18 cellular contexts compared by ENCODE assay signal in genomic region chr18:54203914-54204313, GRCh38. TPM values are rescaled to one million over a fixed set of nuclear protein-coding genes. Genes with fewer than 3 reads are reported as not detected.
DNase-seq lines count a peak whose midpoint lies in the region; ATAC-seq and TF ChIP-seq lines count a peak whose summit lies in the region.
"Had no signal": no experiment of that assay in that cellular context is flagged by ENCODE, and none has a peak within 500 bp of the region (broad histone marks: within the 10 kb centered on the region; RNA-seq: fewer than 3 reads in every experiment).

No MANE protein-coding gene starts in this region.

- H3K9me3 ChIP-seq in CD8-positive, alpha-beta memory T cell (ENCODE audit: low read length) = no peaks in the 10 kb centered on the region
- H3K9me3 ChIP-seq: esophagus squamous epithelium, neutrophil, SJSA1 had no signal

- POLR2A ChIA-PET in CD8-positive, alpha-beta memory T cell (lab: Charles Lee) = no interaction called here
- POLR2A ChIA-PET in WTC11 (lab: Charles Lee) (no interaction called here), RWPE1 (lab: Yijun Ruan, JAX; ENCODE audit: low non-redundant PET) (no interaction called here)

- H3K4me1 ChIP-seq in CD8-positive, alpha-beta memory T cell (ENCODE audit: insufficient read depth, low read length) = peaks cover 16% of the 10 kb centered on the region
- H3K4me1 ChIP-seq: SJSA1 had no signal

- CTCF ChIA-PET in CD8-positive, alpha-beta memory T cell (lab: Charles Lee) = no interaction called here
- CTCF ChIA-PET in WTC11 (lab: Charles Lee) = no interaction called here
- CTCF ChIA-PET in RWPE1 (lab: Yijun Ruan, JAX) = no interaction called here

- no peak for TF ChIP-seq CTCF in chondrocyte (IDR thresholded peaks at IDR 0.05)
- TF ChIP-seq CTCF in WTC11 (IDR thresholded peaks at IDR 0.05) = no peak
- TF ChIP-seq CTCF in RWPE1 (conservative IDR thresholded peaks at IDR 0.05; ENCODE audit: low read depth) = no peak

- H3K27ac Mint-ChIP-seq in chondrocyte (ENCODE audit: unreplicated experiment) (peak overlapping the region; percentile 17), WTC11 (no peak overlapping the region)
- H3K27ac Mint-ChIP-seq in CD8-positive, alpha-beta memory T cell = peak overlapping the region in 2 of 8 donors; percentile 26
- H3K27ac Mint-ChIP-seq: activated CD4-positive, alpha-beta memory T cell treated with anti-CD3 and anti-CD28 coated beads for 36 hours had no signal

- no peaks in the 10 kb centered on the region for H3K27me3 ChIP-seq in CD8-positive, alpha-beta memory T cell (ENCODE audit: insufficient read depth, low read length, poor library complexity, severe bottlenecking)
- H3K27me3 ChIP-seq: esophagus squamous epithelium, neutrophil, SJSA1 had no signal

- H3K9me3 Mint-ChIP-seq in chondrocyte (ENCODE audit: low read depth) = no peaks in the 10 kb centered on the region
- H3K9me3 Mint-ChIP-seq in CD8-positive, alpha-beta memory T cell = no peaks in the 10 kb centered on the region
- H3K9me3 Mint-ChIP-seq in WTC11 = no peaks in the 10 kb centered on the region
- H3K9me3 Mint-ChIP-seq: activated CD4-positive, alpha-beta memory T cell treated with anti-CD3 and anti-CD28 coated beads for 36 hours had no signal

- H3K36me3 Mint-ChIP-seq in chondrocyte (ENCODE audit: low read depth) (peaks cover 13% of the 10 kb centered on the region), WTC11 (peaks cover 39% of the 10 kb centered on the region)
- peaks cover 8 to 52% (median 17%) of the 10 kb centered on the region in 3 donors for H3K36me3 Mint-ChIP-seq in CD8-positive, alpha-beta memory T cell

- no peak overlapping the region for H3K27ac ChIP-seq in CD8-positive, alpha-beta memory T cell (ENCODE audit: low read depth, low read length)
- no peak overlapping the region for H3K27ac ChIP-seq in RWPE1
- H3K27ac ChIP-seq: esophagus squamous epithelium, neutrophil, SJSA1 had no signal

- no peaks in the 10 kb centered on the region for H3K27me3 Mint-ChIP-seq in chondrocyte (ENCODE audit: low read depth)
- no peaks in the 10 kb centered on the region for H3K27me3 Mint-ChIP-seq in CD8-positive, alpha-beta memory T cell
- no peaks in the 10 kb centered on the region for H3K27me3 Mint-ChIP-seq in WTC11 (ENCODE audit: low read depth)
- H3K27me3 Mint-ChIP-seq: activated CD4-positive, alpha-beta memory T cell treated with anti-CD3 and anti-CD28 coated beads for 36 hours had no signal

- peaks cover 24% of the 10 kb centered on the region for H3K4me1 Mint-ChIP-seq in chondrocyte (ENCODE audit: low read depth)
- peaks cover 35 to 60% (median 56%) of the 10 kb centered on the region in 3 donors for H3K4me1 Mint-ChIP-seq in CD8-positive, alpha-beta memory T cell
- H3K4me1 Mint-ChIP-seq in WTC11 = peaks cover 12% of the 10 kb centered on the region

- H3K4me3 Mint-ChIP-seq in chondrocyte (ENCODE audit: unreplicated experiment) (no peak overlapping the region), WTC11 (no peak overlapping the region)
- no peak overlapping the region for H3K4me3 Mint-ChIP-seq in CD8-positive, alpha-beta memory T cell
- H3K4me3 Mint-ChIP-seq: activated CD4-positive, alpha-beta memory T cell treated with anti-CD3 and anti-CD28 coated beads for 36 hours had no signal

- H3K36me3 ChIP-seq in CD8-positive, alpha-beta memory T cell (ENCODE audit: insufficient read depth, low read length) = peaks cover 11% of the 10 kb centered on the region

- peak; percentile 55 for ATAC-seq in GM18508 (IDR thresholded peaks at IDR 0.05; ENCODE audit: insufficient read depth, unreplicated experiment)
- ATAC-seq in GM21367 (IDR thresholded peaks at IDR 0.05; ENCODE audit: unreplicated experiment) = peak; percentile 57
- peak; percentile 55 for ATAC-seq in HG03139 (IDR thresholded peaks at IDR 0.05; ENCODE audit: unreplicated experiment)
- ATAC-seq in WTC11 = no peak
- ATAC-seq: right cardiac atrium had no signal

- DNase-seq in chondrocyte (ENCODE audit: low spot score) (no peak), WTC11 (ENCODE audit: low spot score) (no peak), RWPE1 (ENCODE audit: low spot score) (no peak)
- no peak for DNase-seq in CD8-positive, alpha-beta memory T cell
- DNase-seq in stimulated activated CD4-positive, alpha-beta T cell treated with anti-CD3 and anti-CD28 coated beads, Interleukin-2, amount 100 ng/mL, for 48 hours = no peak
- DNase-seq: activated CD4-positive, alpha-beta memory T cell treated with anti-CD3 and anti-CD28 coated beads for 36 hours; DMS153; esophagus squamous epithelium; GOT3; head of caudate nucleus; islet precursor cell; NCI-H446 treated with DMSO at 0.1 percent for 48 hours; right cardiac atrium had no signal

- no peak overlapping the region for H3K4me3 ChIP-seq in CD8-positive, alpha-beta memory T cell (ENCODE audit: low read length)
- H3K4me3 ChIP-seq: esophagus squamous epithelium, SJSA1 had no signal

TF ChIP-seq in WTC11, 78 proteins besides CTCF, POLR2A, EP300 and RAD21:
- no peak for TF ChIP-seq ZNF263 (CRISPR knock-in tag; IDR thresholded peaks at IDR 0.05; ENCODE audit: low read depth)
- no peak for TF ChIP-seq AFF4 (CRISPR knock-in tag; IDR thresholded peaks at IDR 0.05; ENCODE audit: borderline replicate concordance)
- no peak for TF ChIP-seq SMAD3 (CRISPR knock-in tag; IDR thresholded peaks at IDR 0.05; ENCODE audit: borderline replicate concordance)
- no peak for TF ChIP-seq ATF6 (CRISPR knock-in tag; IDR thresholded peaks at IDR 0.05)
- TF ChIP-seq AR (CRISPR knock-in tag; IDR thresholded peaks at IDR 0.05) = no peak
- no peak for TF ChIP-seq ZNF219 (CRISPR knock-in tag; IDR thresholded peaks at IDR 0.05; ENCODE audit: borderline replicate concordance)
- no peak for TF ChIP-seq ZNF416 (CRISPR knock-in tag; IDR thresholded peaks at IDR 0.05)
- no peak for TF ChIP-seq ELF4 (CRISPR knock-in tag; IDR thresholded peaks at IDR 0.05; ENCODE audit: low read depth)
TF ChIP-seq in WTC11: peak in this region for 0.

RNA-seq across cellular contexts. Expression of gene MBD2, which starts 20.6 kb away (rescaled TPM):
- total RNA-seq in chondrocyte (51.2 to 54.8 TPM (median 52.2 TPM) in 3 replicates), WTC11 (2021) (32.8 to 42.7 TPM (median 37.4 TPM) in 3 replicates)
- total RNA-seq in CD8-positive, alpha-beta memory T cell = 100 to 1,000 TPM; 195 to 201 TPM
- 27.2 TPM for polyA plus RNA-seq in CD8-positive, alpha-beta memory T cell
